In genomic region chr11:118640332-118641154, GRCh38 we compare ENCODE assay signal across 16 cellular contexts. TPM values are rescaled to one million over a fixed set of nuclear protein-coding genes. Genes with fewer than 3 reads are reported as not detected.
DNase-seq lines count a peak whose midpoint lies in the region; FAIRE-seq and TF ChIP-seq lines count a peak whose summit lies in the region.
"Had no signal": no experiment of that assay in that cellular context is flagged by ENCODE, and none has a peak within 500 bp of the region (broad histone marks: within the 10 kb centered on the region; RNA-seq: fewer than 3 reads in every experiment).

No MANE protein-coding gene starts in this region.

- H3K27ac Mint-ChIP-seq in chondrocyte (ENCODE audit: unreplicated experiment), result no peak overlapping the region

- no peak overlapping the region for H3K9ac ChIP-seq in parathyroid adenoma
- H3K9ac ChIP-seq: KMS-11 had no signal

- H3K27me3 ChIP-seq in parathyroid adenoma (ENCODE audit: control insufficient read depth, insufficient read depth, low read length), result no peaks in the 10 kb centered on the region
- H3K27me3 ChIP-seq: ascending aorta, testis had no signal

- DNase-seq in DMS153 treated with DMSO at 0.1 percent for 48 hours (lab: John Stamatoyannopoulos, UW; ENCODE audit: unreplicated experiment), result peak; percentile 31
- no peak for DNase-seq in DMS153 (lab: John Stamatoyannopoulos, UW)
- DNase-seq in NCI-H510A treated with DMSO at 0.1 percent for 48 hours (lab: John Stamatoyannopoulos, UW), result peak; percentile 42
- DNase-seq in chondrocyte (ENCODE audit: low spot score), result peak; percentile 55
- DNase-seq in SW 1271 (lab: John Stamatoyannopoulos, UW), result no peak
- DNase-seq in HuH-7 (ENCODE audit: low spot score), result no peak
- DNase-seq in RCC 7860 (ENCODE audit: low spot score), result no peak
- DNase-seq: activated T-cell treated with anti-CD3 and anti-CD28 coated beads, Interleukin-2, amount 50 U/mL, for 48 hours; testis had no signal

- peaks cover 9% of the 10 kb centered on the region for H3K4me1 Mint-ChIP-seq in chondrocyte (ENCODE audit: low read depth)

- H3K79me2 ChIP-seq in parathyroid adenoma, result no peaks in the 10 kb centered on the region

- FAIRE-seq in RCC 7860 (lab: Jason Lieb, UNC), result no peak
- FAIRE-seq: A204.1 had no signal

- H3K4me3 Mint-ChIP-seq in chondrocyte (ENCODE audit: unreplicated experiment), result no peak overlapping the region

- no peak overlapping the region for H2AFZ ChIP-seq in parathyroid adenoma

- H3K36me3 Mint-ChIP-seq in chondrocyte (ENCODE audit: low read depth), result peaks cover 41% of the 10 kb centered on the region

- H3K4me3 ChIP-seq in parathyroid adenoma (ENCODE audit: low read depth, low read length), result no peak overlapping the region
- H3K4me3 ChIP-seq: ascending aorta, SK-N-MC, testis had no signal

- H3K9me3 Mint-ChIP-seq in chondrocyte (ENCODE audit: low read depth), result no peaks in the 10 kb centered on the region

- H3K4me1 ChIP-seq in parathyroid adenoma, result no peaks in the 10 kb centered on the region

- no peak overlapping the region for H3K4me2 ChIP-seq in parathyroid adenoma (ENCODE audit: low read length)

- H3K27ac ChIP-seq in parathyroid adenoma, result no peak overlapping the region
- H3K27ac ChIP-seq: KMS-11, SK-N-MC, testis had no signal

- TF ChIP-seq CTCF in chondrocyte (IDR thresholded peaks at IDR 0.05) (peak; percentile 39), parathyroid adenoma (IDR thresholded peaks at IDR 0.05) (peak; percentile 32)

- H3K36me3 ChIP-seq in parathyroid adenoma (ENCODE audit: control insufficient read depth, insufficient read depth, low read length), result no peaks in the 10 kb centered on the region

- H3K27me3 Mint-ChIP-seq in chondrocyte (ENCODE audit: low read depth), result no peaks in the 10 kb centered on the region

- H3K9me3 ChIP-seq in parathyroid adenoma (ENCODE audit: control insufficient read depth, low read length), result no peaks in the 10 kb centered on the region
- H3K9me3 ChIP-seq: ascending aorta, testis had no signal

RNA-seq across cellular contexts. Expression of gene PHLDB1, which starts 33.1 kb away (rescaled TPM):
- 164 to 271 TPM (median 179 TPM) in 3 replicates for total RNA-seq in chondrocyte

RNA-seq across cellular contexts. Expression of gene TREH, which starts 38.9 kb away (rescaled TPM):
- not detected in 3 replicates for total RNA-seq in chondrocyte
- total RNA-seq: ascending aorta, mononuclear cell, NCI-H460 had no signal

Comparison
In these comparisons a context has a peak if more than half of its experiments do, and no peak if none do; other contexts are left out.
1. DNase-seq: peak in DMS153 treated with DMSO at 0.1 percent for 48 hours (single experiment), NCI-H510A treated with DMSO at 0.1 percent for 48 hours (single experiment) and chondrocyte (single experiment); none in DMS153 (single experiment), SW 1271 (0 of 2), HuH-7 (single experiment) and RCC 7860 (single experiment).